ENCODE assay signal across 2 cellular contexts in the genomic region with DNA sequence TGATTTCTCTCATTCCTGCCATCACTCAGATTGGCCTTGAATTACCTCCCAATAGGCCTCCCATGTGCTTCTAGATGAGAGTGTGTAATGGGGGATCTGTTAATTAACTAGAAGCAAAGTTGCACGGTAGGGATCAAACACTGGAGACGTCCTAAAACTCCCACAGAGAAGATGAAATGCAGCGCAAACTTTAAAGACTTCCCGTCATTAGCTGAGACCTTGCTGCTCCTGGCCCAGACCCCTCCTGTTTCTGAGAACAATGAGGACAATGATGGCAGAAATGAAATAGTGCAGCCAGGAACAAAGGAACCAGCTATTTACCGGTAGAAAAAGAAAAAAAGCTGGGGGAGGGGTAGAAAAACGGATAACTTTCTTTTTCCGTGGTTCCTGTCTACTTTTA.
TF ChIP-seq lines count a peak whose summit lies in the region.

No MANE protein-coding gene starts in this region.

TF ChIP-seq in GM23338, 12 proteins besides CTCF, POLR2A, EP300 and RAD21 (continued from another document):
- TF ChIP-seq REST (IDR thresholded peaks at IDR 0.05; ENCODE audit: unreplicated experiment) (no peak), ZNF331 (CRISPR knock-in tag; IDR thresholded peaks at IDR 0.05; ENCODE audit: low read depth) (no peak), EZH2 (IDR thresholded peaks at IDR 0.05; ENCODE audit: low read depth, unreplicated experiment) (no peak), POLR2AphosphoS5 (IDR thresholded peaks at IDR 0.05; ENCODE audit: low read depth) (no peak), ETS1 (IDR thresholded peaks at IDR 0.05) (no peak), ZNF462 (CRISPR knock-in tag; IDR thresholded peaks at IDR 0.05) (no peak), CREB1 (CRISPR knock-in tag; IDR thresholded peaks at IDR 0.05; ENCODE audit: low read depth) (no peak), NANOG (IDR thresholded peaks at IDR 0.05; ENCODE audit: borderline replicate concordance) (no peak)

TF ChIP-seq in WTC11, 78 proteins besides CTCF, POLR2A, EP300 and RAD21 (continued from another document):
- TF ChIP-seq USF1 (CRISPR knock-in tag; IDR thresholded peaks at IDR 0.05): no peak
- TF ChIP-seq MXD4 (CRISPR knock-in tag; IDR thresholded peaks at IDR 0.05; ENCODE audit: borderline replicate concordance): no peak
- TF ChIP-seq, protein P1, sequence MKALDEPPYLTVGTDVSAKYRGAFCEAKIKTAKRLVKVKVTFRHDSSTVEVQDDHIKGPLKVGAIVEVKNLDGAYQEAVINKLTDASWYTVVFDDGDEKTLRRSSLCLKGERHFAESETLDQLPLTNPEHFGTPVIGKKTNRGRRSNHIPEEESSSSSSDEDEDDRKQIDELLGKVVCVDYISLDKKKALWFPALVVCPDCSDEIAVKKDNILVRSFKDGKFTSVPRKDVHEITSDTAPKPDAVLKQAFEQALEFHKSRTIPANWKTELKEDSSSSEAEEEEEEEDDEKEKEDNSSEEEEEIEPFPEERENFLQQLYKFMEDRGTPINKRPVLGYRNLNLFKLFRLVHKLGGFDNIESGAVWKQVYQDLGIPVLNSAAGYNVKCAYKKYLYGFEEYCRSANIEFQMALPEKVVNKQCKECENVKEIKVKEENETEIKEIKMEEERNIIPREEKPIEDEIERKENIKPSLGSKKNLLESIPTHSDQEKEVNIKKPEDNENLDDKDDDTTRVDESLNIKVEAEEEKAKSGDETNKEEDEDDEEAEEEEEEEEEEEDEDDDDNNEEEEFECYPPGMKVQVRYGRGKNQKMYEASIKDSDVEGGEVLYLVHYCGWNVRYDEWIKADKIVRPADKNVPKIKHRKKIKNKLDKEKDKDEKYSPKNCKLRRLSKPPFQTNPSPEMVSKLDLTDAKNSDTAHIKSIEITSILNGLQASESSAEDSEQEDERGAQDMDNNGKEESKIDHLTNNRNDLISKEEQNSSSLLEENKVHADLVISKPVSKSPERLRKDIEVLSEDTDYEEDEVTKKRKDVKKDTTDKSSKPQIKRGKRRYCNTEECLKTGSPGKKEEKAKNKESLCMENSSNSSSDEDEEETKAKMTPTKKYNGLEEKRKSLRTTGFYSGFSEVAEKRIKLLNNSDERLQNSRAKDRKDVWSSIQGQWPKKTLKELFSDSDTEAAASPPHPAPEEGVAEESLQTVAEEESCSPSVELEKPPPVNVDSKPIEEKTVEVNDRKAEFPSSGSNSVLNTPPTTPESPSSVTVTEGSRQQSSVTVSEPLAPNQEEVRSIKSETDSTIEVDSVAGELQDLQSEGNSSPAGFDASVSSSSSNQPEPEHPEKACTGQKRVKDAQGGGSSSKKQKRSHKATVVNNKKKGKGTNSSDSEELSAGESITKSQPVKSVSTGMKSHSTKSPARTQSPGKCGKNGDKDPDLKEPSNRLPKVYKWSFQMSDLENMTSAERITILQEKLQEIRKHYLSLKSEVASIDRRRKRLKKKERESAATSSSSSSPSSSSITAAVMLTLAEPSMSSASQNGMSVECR (CRISPR knock-in tag; IDR thresholded peaks at IDR 0.05; ENCODE audit: borderline replicate concordance): no peak
- TF ChIP-seq RORB (CRISPR knock-in tag; IDR thresholded peaks at IDR 0.05): no peak
- no peak for TF ChIP-seq ZNF138 (CRISPR knock-in tag; conservative IDR thresholded peaks at IDR 0.05)
- TF ChIP-seq JUN (CRISPR knock-in tag; IDR thresholded peaks at IDR 0.05): no peak
- no peak for TF ChIP-seq ZNF317 (CRISPR knock-in tag; IDR thresholded peaks at IDR 0.05; ENCODE audit: borderline replicate concordance, low read depth)
- TF ChIP-seq GRHL2 (CRISPR knock-in tag; IDR thresholded peaks at IDR 0.05; ENCODE audit: insufficient replicate concordance, severe bottlenecking): no peak
